Comparison of ENCODE assay signal across 8 cellular contexts in genomic region chr2:113248997-113249770, GRCh38. TPM values are rescaled to one million over a fixed set of nuclear protein-coding genes. Genes with fewer than 3 reads are reported as not detected.
DNase-seq lines count a peak whose midpoint lies in the region; ATAC-seq and TF ChIP-seq lines count a peak whose summit lies in the region.

No MANE protein-coding gene starts in this region.

- H3K36me3 ChIP-seq in right atrium auricular region: no peaks in the 10 kb centered on the region

- H3K4me3 ChIP-seq in right atrium auricular region: no peak overlapping the region

- peaks cover 0 to 25% of the 10 kb centered on the region in 2 donors for H3K4me1 ChIP-seq in right atrium auricular region

- no peaks in the 10 kb centered on the region for H3K9me3 ChIP-seq in right atrium auricular region

- no peak overlapping the region for H3K27ac ChIP-seq in right atrium auricular region

- H3K27me3 ChIP-seq in right atrium auricular region: no peaks in the 10 kb centered on the region

- intact Hi-C loops in sciatic nerve (cut with DNase I): loop anchor here (5.0 kb wide), 1 partner anchor 123 kb away; no protein-coding TSS in a partner anchor

- TF ChIP-seq CTCF in GM20000 (IDR thresholded peaks at IDR 0.05; ENCODE audit: extremely low read depth, missing control alignments) (peak; percentile 90), right atrium auricular region (IDR thresholded peaks at IDR 0.05) (peak; percentile 77 to 93)

- peak; percentile 84 for ATAC-seq in sciatic nerve
- no peak for ATAC-seq in GM18502 (IDR thresholded peaks at IDR 0.05; ENCODE audit: poor library complexity, unreplicated experiment)

- DNase-seq in AML-193 (lab: John Stamatoyannopoulos, UW): peak; percentile 50 to 51
- peak; percentile 84 for DNase-seq in GM20000 (ENCODE audit: low spot score)
- peak; percentile 35 for DNase-seq in NCI-H1048 (lab: John Stamatoyannopoulos, UW)
- peak; percentile 50 to 72 (median 61) for DNase-seq in T-helper 2 cell
- peak in 52 of 56 donors; percentile 5 to 83 (median 45) for DNase-seq in amygdala (lab: John Stamatoyannopoulos, UW)
- DNase-seq in right atrium auricular region (ENCODE audit: low spot score): peak; percentile 93
- DNase-seq in sciatic nerve (ENCODE audit: low spot score): peak; percentile 85

RNA-seq across cellular contexts. Expression of gene PAX8, which starts 29.5 kb away (rescaled TPM):
- 1 to 10 TPM in 1 of 2 donors, under 1 TPM in 1; 0.37 to 1.2 TPM for total RNA-seq in right atrium auricular region
- total RNA-seq in sciatic nerve: 1.2 TPM

Comparison
In these comparisons a context has a peak if more than half of its experiments do, and no peak if none do; other contexts are left out.
1. DNase-seq: peak in every context shown above with its lines; median percentile 93 in right atrium auricular region; 85 in sciatic nerve; 84 in GM20000; 61 in T-helper 2 cell; 50 in AML-193; 45 in amygdala; 35 in NCI-H1048.